ENCODE assay signal across 16 cellular contexts in the genomic region with DNA sequence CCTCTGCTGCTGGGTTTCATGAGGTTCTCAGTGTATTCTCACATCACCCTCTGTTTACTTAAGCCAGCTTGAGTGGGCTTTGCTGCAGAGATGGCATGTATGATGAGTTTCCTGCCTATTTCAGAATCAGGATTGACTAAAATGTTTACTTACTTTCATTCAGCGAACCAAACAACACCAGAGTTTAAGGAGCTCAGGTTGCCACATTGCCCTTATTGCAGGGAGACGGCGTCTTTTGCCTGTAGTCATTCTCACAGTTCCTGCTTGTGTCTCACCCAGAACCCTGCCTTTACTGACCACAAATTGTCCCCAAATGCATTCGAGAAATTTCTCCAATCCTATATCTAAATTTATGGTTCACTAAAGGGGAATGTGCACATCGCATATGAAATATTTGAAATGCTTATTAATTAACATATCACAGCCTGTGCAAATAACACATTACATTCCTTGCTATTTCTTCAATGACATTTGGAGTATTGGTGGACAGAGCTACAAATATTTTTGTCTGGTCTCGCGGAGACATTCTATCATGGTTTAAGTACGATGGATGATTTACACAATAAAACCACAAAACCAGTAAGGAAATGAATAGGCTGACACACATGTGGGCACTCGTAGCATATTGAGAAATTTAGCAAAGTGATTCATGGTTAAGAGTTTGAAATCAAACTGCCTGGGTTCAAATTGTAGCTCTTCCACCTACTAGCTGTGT.
DNase-seq lines count a peak whose midpoint lies in the region; ATAC-seq, FAIRE-seq and TF ChIP-seq lines count a peak whose summit lies in the region.
"Had no signal": no experiment of that assay in that cellular context is flagged by ENCODE, and none has a peak within 500 bp of the region (broad histone marks: within the 10 kb centered on the region; RNA-seq: fewer than 3 reads in every experiment).

No MANE protein-coding gene starts in this region.

- no peak overlapping the region for H2AFZ ChIP-seq in keratinocyte (ENCODE audit: control insufficient read depth, low read length)
- no peak overlapping the region for H2AFZ ChIP-seq in hepatocyte

- no peak for TF ChIP-seq EP300 in suprapubic skin (IDR thresholded peaks at IDR 0.05)

- peaks cover 39% of the 10 kb centered on the region for H3K4me1 ChIP-seq in keratinocyte (ENCODE audit: control insufficient read depth, extremely low read depth, insufficient read depth, low read length)
- peaks cover 6% of the 10 kb centered on the region for H3K4me1 ChIP-seq in suprapubic skin
- peaks cover 5% of the 10 kb centered on the region for H3K4me1 ChIP-seq in hepatocyte (ENCODE audit: insufficient read depth)

- H3K27ac ChIP-seq in keratinocyte (ENCODE audit: control insufficient read depth, insufficient read depth, low read length) = peak overlapping the region; percentile 25
- H3K27ac ChIP-seq in suprapubic skin = no peak overlapping the region
- H3K27ac ChIP-seq in hepatocyte = no peak overlapping the region

- FAIRE-seq in keratinocyte (lab: Jason Lieb, UNC) = peak; percentile 90
- FAIRE-seq: GM19239, TTC549 had no signal

- dilution Hi-C loops in keratinocyte (cut with MboI; ENCODE audit: extremely low pct_ligation_motif_present, low sequenced_read_pairs) = no loop called here

- peak; percentile 48 for DNase-seq in BJ (ENCODE audit: low read depth)
- peak; percentile 76 for DNase-seq in HS-5 (ENCODE audit: low read depth)
- peak in 1 of 2 donors; percentile 18 for DNase-seq in activated naive CD4-positive, alpha-beta T cell treated with anti-CD3 and anti-CD28 coated beads, Interleukin-2, amount 50 U/mL, for 72 hours (ENCODE audit: low spot score in 2 of 2)
- DNase-seq in keratinocyte (ENCODE audit: low read depth, low spot score) = no peak
- DNase-seq in suprapubic skin (ENCODE audit: low spot score in 2 of 2) = no peak
- DNase-seq in hepatocyte (ENCODE audit: low spot score) = no peak
- no peak for DNase-seq in left ventricle myocardium superior
- DNase-seq: central memory CD4-positive, alpha-beta T cell; GDM1; hippocampal formation; NCI-H526 treated with DMSO at 0.1 percent for 48 hours; uterus had no signal

- H3K27ac Mint-ChIP-seq in activated naive CD4-positive, alpha-beta T cell treated with anti-CD3 and anti-CD28 coated beads, Interleukin-2, amount 50 U/mL, for 72 hours = peak overlapping the region; percentile 84 to 93
- H3K27ac Mint-ChIP-seq: nephron had no signal

- TF ChIP-seq CTCF in BJ (IDR thresholded peaks at IDR 0.05; ENCODE audit: insufficient read depth, low read depth, low read length) (no peak), keratinocyte (optimal IDR thresholded peaks at IDR 0.05 in 1 of 3, IDR thresholded peaks at IDR 0.05 in 1 of 3, conservative IDR thresholded peaks at IDR 0.05 in 1 of 3; ENCODE audit: extremely low read depth in 1 of 3, insufficient read depth in 2 of 3, low read length in 3 of 3) (no peak), suprapubic skin (IDR thresholded peaks at IDR 0.05) (no peak), hepatocyte (IDR thresholded peaks at IDR 0.05; ENCODE audit: poor library complexity) (no peak)

- H3K79me2 ChIP-seq in keratinocyte (ENCODE audit: control insufficient read depth, insufficient read depth, low read length) = no peaks in the 10 kb centered on the region
- no peaks in the 10 kb centered on the region for H3K79me2 ChIP-seq in hepatocyte

- no peak overlapping the region for H3K4me3 ChIP-seq in BJ (ENCODE audit: low read depth, low read length)
- H3K4me3 ChIP-seq in keratinocyte (ENCODE audit: control insufficient read depth in 2 of 3, extremely low read depth in 1 of 3, insufficient read depth in 2 of 3, low read depth in 1 of 3, low read length in 3 of 3) = no peak overlapping the region
- H3K4me3 ChIP-seq in suprapubic skin = no peak overlapping the region
- H3K4me3 ChIP-seq in hepatocyte = no peak overlapping the region
- H3K4me3 ChIP-seq: uterus had no signal

- POLR2A ChIA-PET in BJ (lab: Charles Lee) = no interaction called here

- H3K27me3 ChIP-seq in BJ (ENCODE audit: control insufficient read depth, insufficient read depth, low read length) (no peaks in the 10 kb centered on the region; the same call in none of the 2 replicates), keratinocyte (ENCODE audit: control insufficient read depth, extremely low read depth, insufficient read depth, low read length) (peaks cover 3% of the 10 kb centered on the region), suprapubic skin (no peaks in the 10 kb centered on the region), hepatocyte (peaks cover 3% of the 10 kb centered on the region)
- H3K27me3 ChIP-seq: uterus had no signal

- H3K9me2 ChIP-seq in hepatocyte (replicated peaks; ENCODE audit: insufficient read depth) = no peaks in the 10 kb centered on the region

- TF ChIP-seq POLR2A in suprapubic skin (IDR thresholded peaks at IDR 0.05) = no peak

- no peaks in the 10 kb centered on the region for H4K20me1 ChIP-seq in keratinocyte (ENCODE audit: control insufficient read depth, extremely low read depth, insufficient read depth, low read length)
- H4K20me1 ChIP-seq in hepatocyte (ENCODE audit: insufficient read depth, poor library complexity, severe bottlenecking) = no peaks in the 10 kb centered on the region

- no peaks in the 10 kb centered on the region for H3K9me3 ChIP-seq in keratinocyte (ENCODE audit: control insufficient read depth, low read depth, low read length)
- H3K9me3 ChIP-seq in suprapubic skin = no peaks in the 10 kb centered on the region
- no peaks in the 10 kb centered on the region for H3K9me3 ChIP-seq in hepatocyte (ENCODE audit: low read depth)
- H3K9me3 ChIP-seq: uterus had no signal

- WGBS in suprapubic skin = 64% methylated on average over 9 of the region's 9 CpGs
- 90% methylated on average over 9 of the region's 9 CpGs for WGBS in hepatocyte (ENCODE audit: low lambda C conversion rate, missing lambda C conversion rate)

- no peak overlapping the region for H3K9ac ChIP-seq in keratinocyte (ENCODE audit: control insufficient read depth, extremely low read depth, insufficient read depth, low read length)

- H3K36me3 ChIP-seq in BJ (ENCODE audit: control insufficient read depth, insufficient read depth, low read length) (no peaks in the 10 kb centered on the region), keratinocyte (ENCODE audit: control insufficient read depth in 2 of 2, extremely low read depth in 1 of 2, insufficient read depth in 2 of 2, low read length in 2 of 2) (no peaks in the 10 kb centered on the region), suprapubic skin (no peaks in the 10 kb centered on the region), hepatocyte (replicated peaks; ENCODE audit: insufficient read depth, low read depth) (no peaks in the 10 kb centered on the region)
- H3K36me3 ChIP-seq: uterus had no signal

- no peaks in the 10 kb centered on the region for H3K9me3 Mint-ChIP-seq in activated naive CD4-positive, alpha-beta T cell treated with anti-CD3 and anti-CD28 coated beads, Interleukin-2, amount 50 U/mL, for 72 hours
- H3K9me3 Mint-ChIP-seq: nephron had no signal

- peak overlapping the region; percentile 17 for H3K4me2 ChIP-seq in keratinocyte (ENCODE audit: control insufficient read depth, extremely low read depth, insufficient read depth, low read depth, low read length)
- no peak overlapping the region for H3K4me2 ChIP-seq in hepatocyte

- CTCF ChIA-PET in BJ (lab: Yijun Ruan, JAX) = interaction anchor here (1.9 kb wide), 1 partner anchor 149 kb away, joined by 6 read pairs; no protein-coding TSS in a partner anchor

- H3K9me1 ChIP-seq in keratinocyte (ENCODE audit: control insufficient read depth, extremely low read depth, insufficient read depth, low read length) = no peaks in the 10 kb centered on the region

- ATAC-seq in activated naive CD4-positive, alpha-beta T cell treated with anti-CD3 and anti-CD28 coated beads, Interleukin-2, amount 50 U/mL, for 72 hours = peak; percentile 51 to 53
- ATAC-seq in left ventricle myocardium superior = no peak
- ATAC-seq in esophagus mucosa = no peak

- peaks cover 0 to 4% of the 10 kb centered on the region in 2 donors for H3K36me3 Mint-ChIP-seq in activated naive CD4-positive, alpha-beta T cell treated with anti-CD3 and anti-CD28 coated beads, Interleukin-2, amount 50 U/mL, for 72 hours

- intact Hi-C loops in left ventricle myocardium superior (cut with micrococcal nuclease) = no loop called here

Comparison
In these comparisons a context has a peak if more than half of its experiments do, and no peak if none do; other contexts are left out.
1. DNase-seq: peak in BJ (single experiment) and HS-5 (single experiment); none in keratinocyte (single experiment), suprapubic skin (0 of 2), hepatocyte (single experiment) and left ventricle myocardium superior (single experiment).
2. ATAC-seq: peak in activated naive CD4-positive, alpha-beta T cell treated with anti-CD3 and anti-CD28 coated beads, Interleukin-2, amount 50 U/mL, for 72 hours (2 of 2); none in left ventricle myocardium superior (single experiment) and esophagus mucosa (single experiment).